ENCODE assay signal across 13 cellular contexts in the genomic region with DNA sequence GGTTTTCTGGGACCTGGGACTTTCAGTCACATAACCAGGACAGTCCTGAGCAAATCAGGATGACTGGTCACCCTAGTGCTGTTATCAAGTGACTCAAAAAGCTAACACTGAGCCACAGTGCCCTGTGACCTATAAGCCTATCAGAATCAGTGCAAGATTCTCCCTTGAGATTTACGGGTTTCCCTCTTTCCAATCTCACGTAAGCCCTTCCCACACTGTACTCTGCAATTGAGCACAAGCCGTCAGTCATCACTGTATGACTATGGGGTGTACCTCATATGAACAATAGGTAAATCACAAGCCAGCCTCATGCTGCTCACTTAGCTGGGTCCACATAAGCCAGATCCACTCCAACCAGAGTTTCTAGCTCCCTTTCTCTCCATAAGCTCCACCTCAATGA. TPM values are rescaled to one million over a fixed set of nuclear protein-coding genes. Genes with fewer than 3 reads are reported as not detected.
DNase-seq lines count a peak whose midpoint lies in the region; ATAC-seq and TF ChIP-seq lines count a peak whose summit lies in the region.
"Had no signal": no experiment of that assay in that cellular context is flagged by ENCODE, and none has a peak within 500 bp of the region (broad histone marks: within the 10 kb centered on the region; RNA-seq: fewer than 3 reads in every experiment).

No MANE protein-coding gene starts in this region.

- no peaks in the 10 kb centered on the region for H3K27me3 ChIP-seq in CD8-positive, alpha-beta T cell (ENCODE audit: insufficient read depth, low read length)
- H3K27me3 ChIP-seq: SJSA1 had no signal

- DNase-seq in GM10266 (ENCODE audit: extremely low spot score) = peak; percentile 46
- DNase-seq in GM19240 (ENCODE audit: insufficient read length, low spot score) = peak; percentile 23
- no peak for DNase-seq in anterior cingulate cortex (lab: John Stamatoyannopoulos, UW)
- no peak for DNase-seq in SIG-M5 (lab: John Stamatoyannopoulos, UW)
- DNase-seq in RWPE1 (ENCODE audit: low spot score) = no peak
- no peak for DNase-seq in CD8-positive, alpha-beta T cell
- DNase-seq: activated CD4-positive, alpha-beta T cell treated with anti-CD3 and anti-CD28 coated beads, Interleukin-2, amount 50 U/mL, for 1 hour; NCI-H2081 had no signal

- H3K27ac ChIP-seq in RWPE1 = no peak overlapping the region
- H3K27ac ChIP-seq in CD8-positive, alpha-beta T cell (ENCODE audit: low read depth, low read length) = no peak overlapping the region
- H3K27ac ChIP-seq: SJSA1 had no signal

- no peak overlapping the region for H3K4me3 Mint-ChIP-seq in CD8-positive, alpha-beta T cell
- H3K4me3 Mint-ChIP-seq: brain had no signal

- ATAC-seq in HG02678 (IDR thresholded peaks at IDR 0.05; ENCODE audit: unreplicated experiment) (peak; percentile 63), HG03460 (IDR thresholded peaks at IDR 0.05; ENCODE audit: unreplicated experiment) (peak; percentile 51)
- ATAC-seq in CD8-positive, alpha-beta T cell = no peak
- ATAC-seq: left lobe of liver had no signal

- H3K4me1 ChIP-seq in CD8-positive, alpha-beta T cell (ENCODE audit: insufficient read depth, low read length) = no peaks in the 10 kb centered on the region
- H3K4me1 ChIP-seq: SJSA1 had no signal

- CTCF ChIA-PET in RWPE1 (lab: Yijun Ruan, JAX) = interaction anchor here (1.2 kb wide), 1 partner anchor 18 kb away, joined by 5 read pairs; no protein-coding TSS in a partner anchor
- CTCF ChIA-PET in CD8-positive, alpha-beta T cell (lab: Charles Lee) = interaction anchor here (1.5 kb wide), 1 partner anchor 18 kb away, joined by 3 read pairs; no protein-coding TSS in a partner anchor

- H3K36me3 ChIP-seq in CD8-positive, alpha-beta T cell (ENCODE audit: insufficient read depth, low read length) = no peaks in the 10 kb centered on the region
- H3K36me3 ChIP-seq: SJSA1 had no signal

- H3K4me1 Mint-ChIP-seq in CD8-positive, alpha-beta T cell (ENCODE audit: low read depth) = no peaks in the 10 kb centered on the region
- H3K4me1 Mint-ChIP-seq: brain had no signal

- no peaks in the 10 kb centered on the region for H3K36me3 Mint-ChIP-seq in CD8-positive, alpha-beta T cell
- H3K36me3 Mint-ChIP-seq: brain had no signal

- POLR2A ChIA-PET in RWPE1 (lab: Yijun Ruan, JAX; ENCODE audit: low non-redundant PET) = no interaction called here
- POLR2A ChIA-PET in CD8-positive, alpha-beta T cell (lab: Charles Lee) = no interaction called here

- no peaks in the 10 kb centered on the region for H3K9me3 ChIP-seq in CD8-positive, alpha-beta T cell (ENCODE audit: low read length)
- H3K9me3 ChIP-seq: SJSA1 had no signal

- H3K27me3 Mint-ChIP-seq in CD8-positive, alpha-beta T cell (ENCODE audit: low read depth) = no peaks in the 10 kb centered on the region

- H3K4me3 ChIP-seq in CD8-positive, alpha-beta T cell (ENCODE audit: low read depth, low read length) = no peak overlapping the region
- H3K4me3 ChIP-seq: SJSA1 had no signal

- H3K27ac Mint-ChIP-seq in CD8-positive, alpha-beta T cell = no peak overlapping the region
- H3K27ac Mint-ChIP-seq: brain had no signal

- intact Hi-C loops in CD8-positive, alpha-beta T cell (cut with DNase I, micrococcal nuclease) = no loop called here

- H3K9me3 Mint-ChIP-seq in CD8-positive, alpha-beta T cell = peaks cover 2% of the 10 kb centered on the region

- no peak for TF ChIP-seq CTCF in GM10266 (IDR thresholded peaks at IDR 0.05; ENCODE audit: control insufficient read depth, insufficient read depth, low read depth, missing control alignments)
- no peak for TF ChIP-seq CTCF in RWPE1 (conservative IDR thresholded peaks at IDR 0.05; ENCODE audit: low read depth)
- no peak for TF ChIP-seq CTCF in CD8-positive, alpha-beta T cell (IDR thresholded peaks at IDR 0.05)

RNA-seq across cellular contexts. Expression of a gene that starts 21.0 kb away (rescaled TPM):
- total RNA-seq in CD8-positive, alpha-beta T cell = not detected
- total RNA-seq: SJSA1 had no signal

Comparison
In these comparisons a context has a peak if more than half of its experiments do, and no peak if none do; other contexts are left out.
1. DNase-seq: peak in GM10266 (single experiment) and GM19240 (single experiment); none in anterior cingulate cortex (0 of 58), SIG-M5 (single experiment), RWPE1 (single experiment) and CD8-positive, alpha-beta T cell (0 of 7).